In the genomic region with DNA sequence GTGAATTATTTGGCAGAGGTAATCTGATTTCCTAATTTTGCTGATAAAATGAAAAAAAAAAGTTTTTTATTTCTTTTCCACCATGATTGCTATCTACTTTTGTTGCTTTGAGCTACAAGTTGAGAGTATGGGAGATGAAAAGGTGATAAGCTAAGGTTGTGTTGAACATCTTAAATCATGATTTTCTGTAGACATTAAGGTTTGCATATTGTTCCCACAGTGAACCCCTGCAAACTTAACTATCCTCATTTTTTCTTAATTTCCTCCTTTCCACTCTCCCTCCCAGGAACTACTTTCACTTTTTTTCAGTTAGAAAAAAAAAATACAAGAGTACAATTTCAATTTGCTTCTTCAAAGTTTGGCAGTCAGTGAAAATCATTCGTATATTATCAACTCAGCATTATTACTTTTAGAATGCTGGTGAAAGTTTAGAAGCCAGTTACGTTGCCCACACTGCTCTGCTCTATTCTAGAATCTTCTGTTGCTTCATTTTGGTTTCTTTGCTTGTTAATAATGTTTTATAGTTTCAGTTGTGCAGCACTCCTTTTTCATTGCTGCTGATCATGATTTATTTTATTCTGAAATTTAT, we compare ENCODE assay signal across 12 cellular contexts.
A peak's percentile ranks its signal among the peaks of the same experiment; 100 is the strongest.
DNase-seq lines count a peak whose midpoint lies in the region; ATAC-seq and TF ChIP-seq lines count a peak whose summit lies in the region.
"Had no signal": no experiment of that assay in that cellular context is flagged by ENCODE, and none has a peak within 500 bp of the region (broad histone marks: within the 10 kb centered on the region; RNA-seq: fewer than 3 reads in every experiment).

No MANE protein-coding gene starts in this region.

- peaks cover 14% of the 10 kb centered on the region for H3K9me3 Mint-ChIP-seq in osteocyte (ENCODE audit: unreplicated experiment)
- H3K9me3 Mint-ChIP-seq: CD4-positive, alpha-beta T cell had no signal

- H3K27me3 Mint-ChIP-seq in osteocyte (ENCODE audit: unreplicated experiment) = no peaks in the 10 kb centered on the region

- H3K79me2 ChIP-seq in GM23248 (ENCODE audit: insufficient read depth) = no peaks in the 10 kb centered on the region

- no peak overlapping the region for H3K9ac ChIP-seq in GM23248
- no peak overlapping the region for H3K9ac ChIP-seq in IMR-90 (ENCODE audit: low read depth, low read length)

- H3K4me2 ChIP-seq in GM23248 (ENCODE audit: unreplicated experiment) (no peak overlapping the region), IMR-90 (ENCODE audit: low read depth, low read length) (no peak overlapping the region)

- H3K4me1 Mint-ChIP-seq in osteocyte (ENCODE audit: unreplicated experiment) = peaks cover 52% of the 10 kb centered on the region

- H2BK20ac ChIP-seq in IMR-90 (ENCODE audit: low read depth, low read length) = 0 out of 2 replicates have a peak overlapping the region, but pooled peaks have one; percentile 56

- no peak overlapping the region for H2AK9ac ChIP-seq in IMR-90 (replicated peaks; ENCODE audit: low read depth, low read length, poor library complexity)

- no peak overlapping the region for H4K91ac ChIP-seq in IMR-90 (ENCODE audit: insufficient read depth, low read depth, low read length)

- no peak for TF ChIP-seq RAD21 in IMR-90 (IDR thresholded peaks at IDR 0.05; ENCODE audit: low read length)

- TF ChIP-seq CTCF in A673 (conservative IDR thresholded peaks at IDR 0.05; ENCODE audit: low read depth, low read length) (no peak), IMR-90 (conservative IDR thresholded peaks at IDR 0.05; ENCODE audit: low read depth, low read length) (no peak), osteocyte (IDR thresholded peaks at IDR 0.05) (no peak)

- peak overlapping the region; percentile 34; the same call in 1 of the 2 replicates for H3K4ac ChIP-seq in IMR-90 (ENCODE audit: low read depth, low read length)

- no peak overlapping the region for H3K14ac ChIP-seq in IMR-90 (replicated peaks; ENCODE audit: low read depth, low read length)

- POLR2A ChIA-PET in A673 (lab: Charles Lee; ENCODE audit: low non-redundant PET) = interaction anchor here (0.6 to 1.4 kb wide), 7 partner anchors 31 to 674 kb away, joined by 3 to 20 read pairs (median 6); a partner anchor contains a TSS
- POLR2A ChIA-PET in IMR-90 (lab: Charles Lee; ENCODE audit: unreplicated experiment) = no interaction called here

- peak; percentile 52 for DNase-seq in A673 (ENCODE audit: low spot score)
- no peak for DNase-seq in GM23248
- DNase-seq in IMR-90 = no peak
- no peak for DNase-seq in osteocyte (ENCODE audit: extremely low spot score, unreplicated experiment)
- DNase-seq in GM03348 (ENCODE audit: low spot score) = no peak
- DNase-seq: AML-193; Caco-2; CD4-positive, alpha-beta T cell had no signal

- CTCF ChIA-PET in A673 (lab: Charles Lee) (interaction anchor here (2.0 kb wide), 1 partner anchor 679 kb away, joined by 6 read pairs; no protein-coding TSS in a partner anchor), IMR-90 (lab: Yijun Ruan, JAX) (no interaction called here)

- peaks cover 8% of the 10 kb centered on the region for H3K9me1 ChIP-seq in IMR-90 (ENCODE audit: insufficient read depth, low read length)

- H3K36me3 ChIP-seq in A673 (ENCODE audit: insufficient read depth, low read length, poor library complexity, severe bottlenecking) (no peaks in the 10 kb centered on the region), GM23248 (ENCODE audit: low read depth) (no peaks in the 10 kb centered on the region), IMR-90 (ENCODE audit: control insufficient read depth, insufficient read depth, low read length) (no peaks in the 10 kb centered on the region)
- H3K36me3 ChIP-seq: HAP-1 had no signal

- H3K79me1 ChIP-seq in IMR-90 (ENCODE audit: low read depth in 1 of 2, low read length in 2 of 2) = no peaks in the 10 kb centered on the region; a peak in 1 of 4 replicates

- peak overlapping the region; percentile 75; the same call in 1 of the 2 replicates for H2BK120ac ChIP-seq in IMR-90 (ENCODE audit: low read depth, low read length)

- no peak overlapping the region for H3K4me3 ChIP-seq in A673 (ENCODE audit: low read depth, low read length, poor library complexity, severe bottlenecking)
- no peak overlapping the region for H3K4me3 ChIP-seq in GM23248
- H3K4me3 ChIP-seq in IMR-90 (ENCODE audit: insufficient read depth, low read depth, low read length) = no peak overlapping the region
- H3K4me3 ChIP-seq: HAP-1 had no signal

- peak overlapping the region; percentile 98 for H3K27ac ChIP-seq in A673 (ENCODE audit: low read depth, low read length, poor library complexity, severe bottlenecking)
- H3K27ac ChIP-seq in GM23248 = no peak overlapping the region
- no peak overlapping the region for H3K27ac ChIP-seq in IMR-90 (ENCODE audit: insufficient read depth, low read length)
- H3K27ac ChIP-seq: C4-2B had no signal

- dilution Hi-C loops in IMR-90 (cut with HindIII; ENCODE audit: low sequenced_read_pairs, unreplicated experiment) = no loop called here

- no peak overlapping the region for H2BK15ac ChIP-seq in IMR-90 (ENCODE audit: low read depth, low read length)

- H2BK5ac ChIP-seq in IMR-90 (ENCODE audit: low read depth, low read length, poor library complexity, severe bottlenecking) = no peak overlapping the region

- H3K27me3 ChIP-seq in A673 (replicated peaks; ENCODE audit: insufficient read depth, low read depth, low read length, poor library complexity) (no peaks in the 10 kb centered on the region), GM23248 (replicated peaks; ENCODE audit: insufficient read depth) (no peaks in the 10 kb centered on the region), IMR-90 (ENCODE audit: control insufficient read depth, insufficient read depth, low read length) (no peaks in the 10 kb centered on the region)

- ATAC-seq in IMR-90 (ENCODE audit: low read depth) (no peak), GM18511 (IDR thresholded peaks at IDR 0.05; ENCODE audit: unreplicated experiment) (no peak), HG03108 (IDR thresholded peaks at IDR 0.05; ENCODE audit: unreplicated experiment) (no peak)

- in situ Hi-C loops in GM23248 (cut with MboI) = no loop called here
- in situ Hi-C loops in IMR-90 (cut with MboI; ENCODE audit: low sequenced_read_pairs) = loop anchor here (10.0 kb wide), 1 partner anchor 673 kb away; a partner anchor contains a TSS

- intact Hi-C loops in A673 (cut with micrococcal nuclease; ENCODE audit: unreplicated experiment) (loop anchor here (2.0 to 10.0 kb wide), 6 partner anchors 106 to 1629 kb away; no protein-coding TSS in a partner anchor), IMR-90 (cut with micrococcal nuclease) (no loop called here)

- H3K36me3 Mint-ChIP-seq in osteocyte (ENCODE audit: unreplicated experiment) = peaks cover 4% of the 10 kb centered on the region

- peak overlapping the region in 1 of 2 experiments; percentile 17; a peak in 1 of 4 replicates for H4K8ac ChIP-seq in IMR-90 (ENCODE audit: low read depth in 2 of 2, low read length in 2 of 2)

- H2AFZ ChIP-seq in GM23248 (peak overlapping the region; percentile 35; the same call in 1 of the 2 replicates), IMR-90 (replicated peaks; ENCODE audit: low read length, poor library complexity) (no peak overlapping the region)

- H3K9me3 ChIP-seq in A673 (ENCODE audit: low read depth, low read length, poor library complexity, severe bottlenecking) = no peaks in the 10 kb centered on the region
- H3K9me3 ChIP-seq in GM23248 (ENCODE audit: low read depth) = no peaks in the 10 kb centered on the region
- no peaks in the 10 kb centered on the region for H3K9me3 ChIP-seq in IMR-90 (ENCODE audit: control insufficient read depth, insufficient read depth, low read length)
- H3K9me3 ChIP-seq: Caco-2, HAP-1 had no signal

- H2AK5ac ChIP-seq in IMR-90 (ENCODE audit: low read depth, low read length) = no peak overlapping the region

- H3K4me3 Mint-ChIP-seq in osteocyte (ENCODE audit: unreplicated experiment) = no peak overlapping the region
- H3K4me3 Mint-ChIP-seq: CD4-positive, alpha-beta T cell had no signal

- no peak overlapping the region for H3K56ac ChIP-seq in IMR-90 (ENCODE audit: extremely low read depth, insufficient read depth, low read length)

- H4K20me1 ChIP-seq in GM23248 (ENCODE audit: insufficient read depth) (no peaks in the 10 kb centered on the region), IMR-90 (ENCODE audit: insufficient read depth, low read length) (no peaks in the 10 kb centered on the region)

- H3F3A ChIP-seq in GM23248 (ENCODE audit: insufficient read depth) = peaks cover 42% of the 10 kb centered on the region

- 32 to 53% methylated on average over 2 of the region's 2 CpGs for WGBS in GM23248 (ENCODE audit: low coverage in 1 of 2, low lambda C conversion rate in 2 of 2, missing lambda C conversion rate in 2 of 2), 2 experiments
- WGBS in IMR-90 (ENCODE audit: extremely low coverage in 2 of 2, insufficient read length in 1 of 2), 2 experiments = no CpG with 5 or more reads among the region's 2 CpGs

- peak overlapping the region; percentile 45; the same call in 1 of the 2 replicates for H3K18ac ChIP-seq in IMR-90 (ENCODE audit: low read depth, low read length)

- H3K9me2 ChIP-seq in GM23248 (ENCODE audit: insufficient read depth) = no peaks in the 10 kb centered on the region

- H4K5ac ChIP-seq in IMR-90 (ENCODE audit: low read depth, low read length) = no peak overlapping the region

- H3K4me1 ChIP-seq in A673 (ENCODE audit: insufficient read depth, low read length, poor library complexity, severe bottlenecking) (peaks cover 89% of the 10 kb centered on the region), GM23248 (ENCODE audit: insufficient read depth) (peaks cover 41% of the 10 kb centered on the region), IMR-90 (ENCODE audit: control insufficient read depth, insufficient read depth, low read length) (peaks cover 14% of the 10 kb centered on the region)
- H3K4me1 ChIP-seq: Caco-2, HAP-1 had no signal

- TSS peak; percentile 46 for BruUV-seq in A673 (replicated peaks; lab: Mats Ljungman, UMichigan)
- BruUV-seq in IMR-90 (replicated peaks; lab: Mats Ljungman, UMichigan) = no TSS peak

- H3K23ac ChIP-seq in IMR-90 (ENCODE audit: low read depth, low read length) = no peak overlapping the region

- H3K27ac Mint-ChIP-seq in osteocyte (ENCODE audit: unreplicated experiment) = peak overlapping the region; percentile 28
- H3K27ac Mint-ChIP-seq: CD4-positive, alpha-beta T cell had no signal

- TF ChIP-seq POLR2A in IMR-90 (IDR thresholded peaks at IDR 0.05; ENCODE audit: low read depth, low read length) = no peak

TF ChIP-seq in IMR-90, 13 proteins besides CTCF, POLR2A, EP300 and RAD21:
- TF ChIP-seq MAFK (IDR thresholded peaks at IDR 0.05; ENCODE audit: low read depth, low read length) = 0 out of 2 replicates have a peak, but pooled peaks have one; percentile 7
- no peak for TF ChIP-seq MXI1 (IDR thresholded peaks at IDR 0.05; ENCODE audit: borderline replicate concordance, low read depth, low read length)
